8 cellular contexts compared by ENCODE assay signal in the genomic region with DNA sequence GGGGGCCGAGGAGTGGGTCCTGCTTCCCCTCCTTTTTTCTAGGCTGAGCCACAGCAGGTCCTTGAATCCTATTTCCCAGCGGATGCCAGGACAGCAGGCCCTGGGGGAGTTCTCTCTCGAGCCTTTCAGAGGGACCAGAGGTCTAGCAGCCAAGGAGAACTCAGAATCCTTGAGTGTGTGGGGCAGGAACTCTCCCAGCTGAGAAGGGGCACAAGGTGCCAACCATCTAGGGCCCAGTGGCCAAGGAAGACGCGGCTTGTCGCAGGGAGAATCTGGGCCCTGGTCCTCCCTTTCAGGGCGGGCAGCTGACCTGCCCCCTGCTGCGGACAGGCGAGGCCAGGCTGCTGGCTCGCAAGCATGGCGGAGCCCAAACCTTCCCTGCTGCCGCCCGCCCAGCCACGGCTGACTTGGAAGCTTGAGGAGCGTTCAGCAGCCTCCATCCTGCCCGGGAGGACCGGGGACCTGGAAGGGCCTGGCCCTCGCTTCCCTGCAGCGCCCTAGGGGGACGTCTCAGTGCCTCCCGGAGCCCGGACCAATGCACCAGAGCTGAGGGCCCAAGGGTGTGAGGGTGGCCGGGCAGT. TPM values are rescaled to one million over a fixed set of nuclear protein-coding genes. Genes with fewer than 3 reads are reported as not detected.
A peak's percentile ranks its signal among the peaks of the same experiment; 100 is the strongest.
DNase-seq lines count a peak whose midpoint lies in the region; ATAC-seq and TF ChIP-seq lines count a peak whose summit lies in the region.

No MANE protein-coding gene starts in this region.

- no peaks in the 10 kb centered on the region for H3K9me3 ChIP-seq in A673 (ENCODE audit: low read depth, low read length, poor library complexity, severe bottlenecking)
- H3K9me3 ChIP-seq in OCI-LY1 (ENCODE audit: low read length), result no peaks in the 10 kb centered on the region
- H3K9me3 ChIP-seq in mesodermal cell (ENCODE audit: control insufficient read depth, low read length), result no peaks in the 10 kb centered on the region
- H3K9me3 ChIP-seq in upper lobe of right lung, result no peaks in the 10 kb centered on the region

- H3K4me1 ChIP-seq in A673 (ENCODE audit: insufficient read depth, low read length, poor library complexity, severe bottlenecking) (peaks cover 8% of the 10 kb centered on the region), OCI-LY1 (ENCODE audit: insufficient read depth, low read length, severe bottlenecking) (peaks cover 23% of the 10 kb centered on the region), mesodermal cell (ENCODE audit: control insufficient read depth, insufficient read depth, low read length, poor library complexity, severe bottlenecking) (peaks cover 16% of the 10 kb centered on the region), upper lobe of right lung (peaks cover 21% of the 10 kb centered on the region)

- no peaks in the 10 kb centered on the region for H3F3A ChIP-seq in OCI-LY1 (ENCODE audit: insufficient read depth, low read length)

- no peaks in the 10 kb centered on the region for H3K79me2 ChIP-seq in OCI-LY1 (ENCODE audit: insufficient read depth, low read length)

- peak; percentile 14 for DNase-seq in A673 (ENCODE audit: low spot score)
- peak; percentile 58 for DNase-seq in cerebellum (ENCODE audit: low spot score)
- no peak for DNase-seq in upper lobe of right lung
- no peak for DNase-seq in kidney tubule cell (ENCODE audit: low spot score)
- no peak for DNase-seq in NCI-H524 (lab: John Stamatoyannopoulos, UW)

- H3K4me2 ChIP-seq in OCI-LY1 (ENCODE audit: low read length), result peak overlapping the region; percentile 69

- H3K9me2 ChIP-seq in OCI-LY1 (ENCODE audit: low read depth, low read length), result no peaks in the 10 kb centered on the region

- H3K4me3 ChIP-seq in A673 (ENCODE audit: low read depth, low read length, poor library complexity, severe bottlenecking), result peak overlapping the region; percentile 82
- H3K4me3 ChIP-seq in OCI-LY1 (ENCODE audit: low read depth, low read length, poor library complexity, severe bottlenecking), result peak overlapping the region; percentile 71
- peak overlapping the region; percentile 52 for H3K4me3 ChIP-seq in mesodermal cell (ENCODE audit: extremely low read depth, insufficient read depth, low read length, poor library complexity, severe bottlenecking)
- peak overlapping the region; percentile 61 for H3K4me3 ChIP-seq in upper lobe of right lung

- intact Hi-C loops in A673 (cut with micrococcal nuclease; ENCODE audit: unreplicated experiment) (loop anchor here (1.0 kb wide), 1 partner anchor 21 kb away; no protein-coding TSS in a partner anchor), upper lobe of right lung (cut with DNase I) (no loop called here)

- CTCF ChIA-PET in A673 (lab: Charles Lee), result no interaction called here

- peak overlapping the region; percentile 76 for H3K9ac ChIP-seq in OCI-LY1 (ENCODE audit: low read length)

- POLR2A ChIA-PET in A673 (lab: Charles Lee; ENCODE audit: low non-redundant PET), result no interaction called here

- ATAC-seq in GM19025 (IDR thresholded peaks at IDR 0.05; ENCODE audit: low read depth, unreplicated experiment) (peak; percentile 3), upper lobe of right lung (no peak)

- H3K36me3 ChIP-seq in A673 (ENCODE audit: insufficient read depth, low read length, poor library complexity, severe bottlenecking) (peaks cover 3% of the 10 kb centered on the region), OCI-LY1 (ENCODE audit: insufficient read depth, low read length) (peaks cover 50% of the 10 kb centered on the region), mesodermal cell (ENCODE audit: control insufficient read depth, insufficient read depth, low read length) (peaks cover 63% of the 10 kb centered on the region), upper lobe of right lung (peaks cover 54% of the 10 kb centered on the region)

- H2AFZ ChIP-seq in OCI-LY1 (ENCODE audit: low read length), result no peak overlapping the region

- no peak for TF ChIP-seq CTCF in A673 (conservative IDR thresholded peaks at IDR 0.05; ENCODE audit: low read depth, low read length)
- TF ChIP-seq CTCF in OCI-LY1 (IDR thresholded peaks at IDR 0.05; ENCODE audit: low read length), result no peak
- TF ChIP-seq CTCF in upper lobe of right lung (IDR thresholded peaks at IDR 0.05), result no peak

- 73 to 79% methylated on average over 22 to 23 of the region's 23 CpGs for WGBS in mesodermal cell (ENCODE audit: insufficient coverage in 2 of 2), 2 experiments

- H4K20me1 ChIP-seq in OCI-LY1 (ENCODE audit: insufficient read depth, low read length), result no peaks in the 10 kb centered on the region

- no TSS peak for BruUV-seq in A673 (replicated peaks; lab: Mats Ljungman, UMichigan)

- H3K27ac ChIP-seq in A673 (ENCODE audit: low read depth, low read length, poor library complexity, severe bottlenecking) (peak overlapping the region; percentile 85), OCI-LY1 (ENCODE audit: low read depth, low read length, poor library complexity, severe bottlenecking) (peak overlapping the region; percentile 55), mesodermal cell (ENCODE audit: low read depth, low read length, severe bottlenecking) (peak overlapping the region; percentile 98), upper lobe of right lung (peak overlapping the region; percentile 94)

- H3K27me3 ChIP-seq in A673 (replicated peaks; ENCODE audit: insufficient read depth, low read depth, low read length, poor library complexity) (no peaks in the 10 kb centered on the region), OCI-LY1 (ENCODE audit: insufficient read depth, low read length) (no peaks in the 10 kb centered on the region), upper lobe of right lung (no peaks in the 10 kb centered on the region)

RNA-seq across cellular contexts. Expression of a gene that starts 1.0 kb away (rescaled TPM):
- total RNA-seq in A673 (2021) (41.3 and 46.8 TPM in 2 replicates), cerebellum (17.2 TPM), upper lobe of right lung (40.6 TPM)
- 33.0 TPM for polyA plus RNA-seq in mesodermal cell (2013, experiment 1 of 2)
- polyA plus RNA-seq in mesodermal cell (2013, experiment 2 of 2), result 33.4 TPM

RNA-seq across cellular contexts. Expression of a gene that starts 22.5 kb away (rescaled TPM):
- total RNA-seq in A673 (2021) (183 and 194 TPM in 2 replicates), cerebellum (90.7 TPM), upper lobe of right lung (801 TPM)
- 335 TPM for polyA plus RNA-seq in mesodermal cell (2013, experiment 1 of 2)
- polyA plus RNA-seq in mesodermal cell (2013, experiment 2 of 2), result 274 TPM

RNA-seq across cellular contexts. Expression of a gene that starts 44.7 kb away (rescaled TPM):
- total RNA-seq in A673 (2021) (not detected in 2 replicates), cerebellum (0.27 TPM), upper lobe of right lung (not detected)
- polyA plus RNA-seq in mesodermal cell (2013, experiment 1 of 2), result 0.07 TPM
- polyA plus RNA-seq in mesodermal cell (2013, experiment 2 of 2), result 0.15 TPM

RNA-seq across cellular contexts. Expression of a gene that starts 45.2 kb away (rescaled TPM):
- total RNA-seq in A673 (2021) (not detected in 2 replicates), cerebellum (0.45 TPM), upper lobe of right lung (52.9 TPM)
- 1.6 TPM for polyA plus RNA-seq in mesodermal cell (2013, experiment 1 of 2)
- polyA plus RNA-seq in mesodermal cell (2013, experiment 2 of 2), result 0.86 TPM

Comparison
In these comparisons a context has a peak if more than half of its experiments do, and no peak if none do; other contexts are left out.
1. DNase-seq: peak in A673 (single experiment) and cerebellum (single experiment); none in upper lobe of right lung (single experiment), kidney tubule cell (single experiment) and NCI-H524 (0 of 2).
2. Peak in every context shown above with its lines, with median percentiles within 50 percentile points of each other: H3K27ac ChIP-seq and H3K4me3 ChIP-seq.